ENCODE assay signal across 8 cellular contexts in genomic region chr2:172438064-172438421, GRCh38. TPM values are rescaled to one million over a fixed set of nuclear protein-coding genes. Genes with fewer than 3 reads are reported as not detected.
DNase-seq lines count a peak whose midpoint lies in the region; ATAC-seq and TF ChIP-seq lines count a peak whose summit lies in the region.

No MANE protein-coding gene starts in this region.

- H3K4me1 Mint-ChIP-seq in H9 = peaks cover 64 to 66% of the 10 kb centered on the region in 2 experiments

- peak; percentile 22 for ATAC-seq in GM19351 (IDR thresholded peaks at IDR 0.05; ENCODE audit: unreplicated experiment)
- peak; percentile 35 for ATAC-seq in HG03432 (IDR thresholded peaks at IDR 0.05; ENCODE audit: unreplicated experiment)
- ATAC-seq in left cardiac atrium = no peak

- H3K56ac ChIP-seq in H9 (ENCODE audit: insufficient read length, low read depth, low read length) = no peak overlapping the region

- H3K79me1 ChIP-seq in H9 (ENCODE audit: insufficient read depth, low read depth, low read length, poor library complexity, severe bottlenecking) = peaks cover 10% of the 10 kb centered on the region

- no peak for TF ChIP-seq CTCF in H9 (conservative IDR thresholded peaks at IDR 0.05)

- DNase-seq in activated T-cell treated with anti-CD3 and anti-CD28 coated beads for 4 hours = peak; percentile 52
- peak; percentile 48 for DNase-seq in stimulated activated CD4-positive, alpha-beta T cell treated with anti-CD3 and anti-CD28 coated beads, Interleukin-12 subunit alpha, Interleukin-12 subunit beta, amount 100 ng/mL, for 4 hours
- DNase-seq in inferior parietal cortex (ENCODE audit: extremely low spot score) = no peak
- DNase-seq in H9 = no peak
- DNase-seq in Ammon's horn (ENCODE audit: low spot score) = no peak
- no peak for DNase-seq in left cardiac atrium

- H3K27ac Mint-ChIP-seq in H9 = no peak overlapping the region

- no peak overlapping the region for H2BK5ac ChIP-seq in H9 (ENCODE audit: insufficient read length, low read length)

- no peaks in the 10 kb centered on the region for H3K23me2 ChIP-seq in H9 (ENCODE audit: insufficient read length, low read depth, low read length, poor library complexity, severe bottlenecking)

- no peak overlapping the region for H3K23ac ChIP-seq in H9 (ENCODE audit: insufficient read length, low read depth, low read length)

- H3T11ph ChIP-seq in H9 (ENCODE audit: low read length) = no peak overlapping the region

- no peak overlapping the region for H2BK120ac ChIP-seq in H9 (ENCODE audit: low read depth, low read length, poor library complexity, severe bottlenecking)

- no peak overlapping the region for H3K4me3 Mint-ChIP-seq in H9

- H4K8ac ChIP-seq in H9 (replicated peaks; ENCODE audit: insufficient read length, low read depth, low read length) = no peak overlapping the region

- no peak overlapping the region for H3K4ac ChIP-seq in H9 (ENCODE audit: low read depth, low read length)

- no peak overlapping the region for H3K4me2 ChIP-seq in H9 (ENCODE audit: insufficient read depth, insufficient read length, low read length)

- H4K5ac ChIP-seq in H9 (ENCODE audit: insufficient read length, low read depth, low read length) = no peak overlapping the region

- no peak overlapping the region for H3K14ac ChIP-seq in H9 (ENCODE audit: insufficient read depth, low read length)

- 100% methylated on average over 1 of the region's 4 CpGs for WGBS in H9 (ENCODE audit: extremely low coverage, insufficient read length, low lambda C conversion rate)

- peaks cover 2 to 11% (median 9%) of the 10 kb centered on the region in 3 experiments; a peak in 6 of 7 replicates for H3K36me3 Mint-ChIP-seq in H9 (ENCODE audit: insufficient read depth in 1 of 3, low read depth in 3 of 3)

- H3K9ac ChIP-seq in H9 (ENCODE audit: extremely low read depth, insufficient read length, low read length) = no peak overlapping the region

- H4K91ac ChIP-seq in H9 (ENCODE audit: insufficient read length, low read depth, low read length) = no peak overlapping the region

- H2AFZ ChIP-seq in H9 (ENCODE audit: low read length) = no peak overlapping the region

- no peak overlapping the region for H3K27ac ChIP-seq in H9 (ENCODE audit: insufficient read length, low read depth, low read length)

- H2BK12ac ChIP-seq in H9 (ENCODE audit: insufficient read length, low read depth, low read length) = no peak overlapping the region

- H2BK20ac ChIP-seq in H9 (ENCODE audit: low read depth, low read length, poor library complexity, severe bottlenecking) = no peak overlapping the region

- H2BK15ac ChIP-seq in H9 (ENCODE audit: low read depth, low read length) = no peak overlapping the region

- no peaks in the 10 kb centered on the region for H3K9me3 Mint-ChIP-seq in H9

- no peak overlapping the region for H3K18ac ChIP-seq in H9 (ENCODE audit: insufficient read length, low read depth, low read length)

- H3K27me3 ChIP-seq in H9 (ENCODE audit: insufficient read depth, low read length) = no peaks in the 10 kb centered on the region

- peaks cover 35% of the 10 kb centered on the region; the same call in 1 of the 2 replicates for H3K79me2 ChIP-seq in H9 (ENCODE audit: insufficient read depth, low read length)

- H3K9me3 ChIP-seq in H9 (ENCODE audit: control insufficient read depth, low read depth, low read length) = no peaks in the 10 kb centered on the region

- intact Hi-C loops in left cardiac atrium (cut with DNase I) = no loop called here

- H3K27me3 Mint-ChIP-seq in H9 (ENCODE audit: low read depth) = no peaks in the 10 kb centered on the region

- no peak overlapping the region for H2AK5ac ChIP-seq in H9 (ENCODE audit: insufficient read length, low read length)

- H3K4me1 ChIP-seq in H9 (ENCODE audit: insufficient read depth, low read length) = peaks cover 38% of the 10 kb centered on the region

- no peaks in the 10 kb centered on the region for H4K20me1 ChIP-seq in H9 (ENCODE audit: control insufficient read depth, insufficient read depth, insufficient read length)

RNA-seq across cellular contexts. Expression of gene ITGA6, which starts 10.7 kb away (rescaled TPM):
- 78.3 and 78.9 TPM in 2 replicates for total RNA-seq in H9 (2021)
- 10 to 100 TPM; 47.0 to 53.3 TPM for total RNA-seq in left cardiac atrium

Comparison
In these comparisons a context has a peak if more than half of its experiments do, and no peak if none do; other contexts are left out.
1. ATAC-seq: peak in GM19351 (single experiment) and HG03432 (single experiment); none in left cardiac atrium (0 of 2).
2. DNase-seq: peak in activated T-cell treated with anti-CD3 and anti-CD28 coated beads for 4 hours (single experiment) and stimulated activated CD4-positive, alpha-beta T cell treated with anti-CD3 and anti-CD28 coated beads, Interleukin-12 subunit alpha, Interleukin-12 subunit beta, amount 100 ng/mL, for 4 hours (single experiment); none in inferior parietal cortex (single experiment), H9 (single experiment), Ammon's horn (single experiment) and left cardiac atrium (single experiment).